In genomic region chr13:30679483-30680330, GRCh38 we compare ENCODE assay signal across 8 cellular contexts. TPM values are rescaled to one million over a fixed set of nuclear protein-coding genes. Genes with fewer than 3 reads are reported as not detected.
DNase-seq lines count a peak whose midpoint lies in the region; ATAC-seq and TF ChIP-seq lines count a peak whose summit lies in the region.

No MANE protein-coding gene starts in this region.

- no peaks in the 10 kb centered on the region for H3K4me1 ChIP-seq in right atrium auricular region

- no peaks in the 10 kb centered on the region for H3K27me3 Mint-ChIP-seq in mesothelial cell of epicardium (ENCODE audit: low read depth)

- intact Hi-C loops in Right ventricle myocardium inferior (cut with DNase I) = loop anchor here (1.0 to 10.0 kb wide), 2 partner anchors 124 to 365 kb away; no protein-coding TSS in a partner anchor

- H3K36me3 ChIP-seq in right atrium auricular region = no peaks in the 10 kb centered on the region

- no peak overlapping the region for H3K4me3 ChIP-seq in right atrium auricular region

- no peaks in the 10 kb centered on the region for H3K36me3 Mint-ChIP-seq in mesothelial cell of epicardium

- H3K27ac ChIP-seq in right atrium auricular region = no peak overlapping the region

- H3K9me3 ChIP-seq in right atrium auricular region = no peaks in the 10 kb centered on the region

- H3K27me3 ChIP-seq in right atrium auricular region = no peaks in the 10 kb centered on the region

- ATAC-seq in Right ventricle myocardium inferior (peak; percentile 74), HG03442 (IDR thresholded peaks at IDR 0.05; ENCODE audit: unreplicated experiment) (peak; percentile 67)

- H3K4me1 Mint-ChIP-seq in mesothelial cell of epicardium = peaks cover 9% of the 10 kb centered on the region

- DNase-seq in Right ventricle myocardium inferior (ENCODE audit: missing footprints) = no peak
- DNase-seq in right atrium auricular region (ENCODE audit: low spot score) = no peak
- DNase-seq in SKM-1 (lab: John Stamatoyannopoulos, UW; ENCODE audit: unreplicated experiment) = peak; percentile 20
- DNase-seq in cerebellum (ENCODE audit: low spot score) = peak; percentile 63
- no peak for DNase-seq in mesothelial cell of epicardium (ENCODE audit: low spot score in 2 of 2, unreplicated experiment in 2 of 2)
- DNase-seq in HPDE6-E6E7 (ENCODE audit: extremely low spot score) = no peak
- DNase-seq in NCI-H1436 treated with DMSO at 0.1 percent for 48 hours (lab: John Stamatoyannopoulos, UW) = no peak

- TF ChIP-seq CTCF in right atrium auricular region (IDR thresholded peaks at IDR 0.05) (peak in 1 of 2 donors; percentile 73), mesothelial cell of epicardium (IDR thresholded peaks at IDR 0.05; ENCODE audit: unreplicated experiment) (peak; percentile 35)

- no peak overlapping the region for H3K4me3 Mint-ChIP-seq in mesothelial cell of epicardium

- H3K9me3 Mint-ChIP-seq in mesothelial cell of epicardium = no peaks in the 10 kb centered on the region

- no peak overlapping the region for H3K27ac Mint-ChIP-seq in mesothelial cell of epicardium

RNA-seq across cellular contexts. Expression of gene ALOX5AP, which starts 55.6 kb away (rescaled TPM):
- total RNA-seq in Right ventricle myocardium inferior = 13.6 TPM
- total RNA-seq in right atrium auricular region = 10 to 100 TPM in 1 of 2 donors, 1 to 10 TPM in 1; 7.4 to 41.4 TPM
- 2.8 TPM for total RNA-seq in cerebellum
- 0.25 TPM in 2 of 3 replicates, not detected in the other for total RNA-seq in mesothelial cell of epicardium

Comparison
In these comparisons a context has a peak if more than half of its experiments do, and no peak if none do; other contexts are left out.
1. DNase-seq: peak in SKM-1 (single experiment) and cerebellum (single experiment); none in Right ventricle myocardium inferior (single experiment), right atrium auricular region (single experiment), mesothelial cell of epicardium (0 of 2), HPDE6-E6E7 (single experiment) and NCI-H1436 treated with DMSO at 0.1 percent for 48 hours (single experiment).